Comparison of ENCODE assay signal across 26 cellular contexts in the genomic region with DNA sequence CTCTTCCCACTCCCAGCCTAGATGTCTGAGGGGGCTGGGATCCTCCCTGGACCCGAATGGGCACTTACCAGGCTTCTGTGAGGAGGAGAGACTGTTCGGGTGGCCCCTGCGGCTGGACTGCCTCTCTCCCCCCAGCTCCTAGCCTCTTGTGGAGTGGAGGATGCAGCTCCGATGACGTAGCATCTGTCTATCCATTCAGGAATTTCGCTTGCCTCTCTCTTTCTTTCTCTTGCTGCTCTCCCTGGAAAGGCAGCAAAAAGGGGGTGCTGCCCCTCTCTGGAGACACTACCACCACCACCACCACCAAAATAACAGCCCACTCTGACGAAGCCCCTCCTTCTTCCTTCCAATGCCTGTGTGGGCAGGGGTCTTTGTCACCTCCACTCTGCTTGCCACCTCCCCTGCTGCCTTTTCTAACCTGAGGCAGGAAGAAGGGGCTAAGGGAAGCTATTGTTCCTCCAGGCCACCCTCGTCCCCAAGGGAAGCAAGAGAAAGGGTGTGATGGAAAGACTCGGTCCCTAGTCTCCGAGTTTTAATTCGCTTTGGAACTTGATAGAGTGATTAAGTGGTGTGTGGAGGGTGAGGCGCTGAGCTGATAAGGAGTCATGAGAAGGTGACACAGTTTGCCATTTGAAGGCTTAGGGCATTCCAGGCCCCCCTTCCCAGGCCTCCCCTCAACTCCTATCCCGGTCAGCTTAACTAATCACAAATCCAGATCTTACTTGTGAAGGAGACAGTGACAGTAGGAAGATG.
DNase-seq lines count a peak whose midpoint lies in the region; ATAC-seq lines count a peak whose summit lies in the region.
"Had no signal": no experiment of that assay in that cellular context is flagged by ENCODE, and none has a peak within 500 bp of the region (broad histone marks: within the 10 kb centered on the region; RNA-seq: fewer than 3 reads in every experiment).

No MANE protein-coding gene starts in this region.

- H3K27ac Mint-ChIP-seq in activated T-helper 17 cell treated with anti-CD3 and anti-CD28 coated beads, Interleukin-2, amount 50 U/mL, for 72 hours = no peak overlapping the region
- H3K27ac Mint-ChIP-seq: activated B cell treated with CpG ODN at 0.5 μM for 24 hours; activated CD4-positive, alpha-beta memory T cell treated with anti-CD3 and anti-CD28 coated beads for 36 hours; activated naive CD8-positive, alpha-beta T cell treated with anti-CD3 and anti-CD28 coated beads for 36 hours; activated T-helper 2 cell treated with anti-CD3 and anti-CD28 coated beads, Interferon-gamma antibody, Interleukin-2, Interleukin-4, amounts not matched to agents 10 μg/mL and 5 μg/mL and 100 μg/mL, durations not matched to agents 14 hours and 24 hours and 36 hours; CD4-positive, alpha-beta memory T cell; nephron progenitor cell; progenitor cell of endocrine pancreas had no signal

- no peaks in the 10 kb centered on the region for H3K9me3 ChIP-seq in HUES6 (ENCODE audit: control insufficient read depth, insufficient read depth, low read depth, low read length)
- H3K9me3 ChIP-seq: esophagus muscularis mucosa, mucosa of descending colon, transverse colon had no signal

- H3K4me1 ChIP-seq in HUES6 (ENCODE audit: control insufficient read depth, insufficient read depth, low read length) = peaks cover 38% of the 10 kb centered on the region
- H3K4me1 ChIP-seq: esophagus muscularis mucosa, transverse colon had no signal

- no peak for ATAC-seq in activated T-helper 17 cell treated with anti-CD3 and anti-CD28 coated beads, Interleukin-2, amount 50 U/mL, for 72 hours (replicated peaks)
- ATAC-seq: mucosa of descending colon had no signal

- no peaks in the 10 kb centered on the region for H3K36me3 Mint-ChIP-seq in activated T-helper 17 cell treated with anti-CD3 and anti-CD28 coated beads, Interleukin-2, amount 50 U/mL, for 72 hours (ENCODE audit: low read depth)
- H3K36me3 Mint-ChIP-seq: activated CD4-positive, alpha-beta memory T cell treated with anti-CD3 and anti-CD28 coated beads for 36 hours; activated naive CD8-positive, alpha-beta T cell treated with anti-CD3 and anti-CD28 coated beads for 36 hours; CD4-positive, alpha-beta memory T cell had no signal

- H3K27ac ChIP-seq in HUES6 (ENCODE audit: low read depth, low read length) = no peak overlapping the region
- H3K27ac ChIP-seq: esophagus muscularis mucosa, hepatocyte, transverse colon had no signal

- H3K4me1 Mint-ChIP-seq in activated T-helper 17 cell treated with anti-CD3 and anti-CD28 coated beads, Interleukin-2, amount 50 U/mL, for 72 hours = peaks cover 6% of the 10 kb centered on the region
- H3K4me1 Mint-ChIP-seq: activated B cell treated with CpG ODN at 0.5 μM for 24 hours had no signal

- H3K27me3 Mint-ChIP-seq in activated T-helper 17 cell treated with anti-CD3 and anti-CD28 coated beads, Interleukin-2, amount 50 U/mL, for 72 hours = peaks cover 78% of the 10 kb centered on the region

- H3K4me3 ChIP-seq in HUES6 (ENCODE audit: low read depth, low read length) = peak overlapping the region; percentile 26
- H3K4me3 ChIP-seq: esophagus muscularis mucosa, hepatocyte, mucosa of descending colon, transverse colon had no signal

- peak; percentile 13 for DNase-seq in epidermal melanocyte (ENCODE audit: insufficient read length, low spot score)
- DNase-seq in occipital lobe (lab: John Stamatoyannopoulos, UW) = peak; percentile 58
- DNase-seq in activated CD4-positive, CD25-positive, alpha-beta regulatory T cell treated with anti-CD3 and anti-CD28 coated beads, Interleukin-2, amount 50 U/mL, for 72 hours = no peak
- DNase-seq in central memory CD4-positive, alpha-beta T cell = no peak
- no peak for DNase-seq in stimulated activated naive CD4-positive, alpha-beta T cell treated with Interleukin-2 at 50 U/mL for 16 hours (lab: John Stamatoyannopoulos, UW)
- DNase-seq: activated B cell treated with CpG ODN at 0.5 μM for 24 hours; activated CD4-positive, alpha-beta memory T cell treated with anti-CD3 and anti-CD28 coated beads for 36 hours; activated CD8-positive, alpha-beta memory T cell treated with anti-CD3 and anti-CD28 coated beads, Interleukin-2, amount 50 U/mL, for 48 hours; activated naive CD8-positive, alpha-beta T cell treated with anti-CD3 and anti-CD28 coated beads for 36 hours; CD4-positive, alpha-beta memory T cell; DMS 273 treated with DMSO at 0.1 percent for 48 hours; effector CD8-positive, alpha-beta T cell; foreskin melanocyte; KG1; MM.1S; mucosa of descending colon; NCI-H1436; NCI-H524 treated with DMSO at 0.1 percent for 48 hours; nephron progenitor cell; transverse colon had no signal

- H3K9me3 Mint-ChIP-seq in activated T-helper 17 cell treated with anti-CD3 and anti-CD28 coated beads, Interleukin-2, amount 50 U/mL, for 72 hours = no peaks in the 10 kb centered on the region
- H3K9me3 Mint-ChIP-seq: activated B cell treated with CpG ODN at 0.5 μM for 24 hours; activated CD4-positive, alpha-beta memory T cell treated with anti-CD3 and anti-CD28 coated beads for 36 hours; activated naive CD8-positive, alpha-beta T cell treated with anti-CD3 and anti-CD28 coated beads for 36 hours; activated T-helper 2 cell treated with anti-CD3 and anti-CD28 coated beads, Interferon-gamma antibody, Interleukin-2, Interleukin-4, amounts not matched to agents 10 μg/mL and 5 μg/mL and 100 μg/mL, durations not matched to agents 14 hours and 24 hours and 36 hours; CD4-positive, alpha-beta memory T cell; nephron progenitor cell had no signal

- H3K9ac ChIP-seq in HUES6 (ENCODE audit: low read length) = no peak overlapping the region

- peak overlapping the region; percentile 11 for H3K4me3 Mint-ChIP-seq in activated T-helper 17 cell treated with anti-CD3 and anti-CD28 coated beads, Interleukin-2, amount 50 U/mL, for 72 hours
- H3K4me3 Mint-ChIP-seq: activated B cell treated with CpG ODN at 0.5 μM for 24 hours; activated CD4-positive, alpha-beta memory T cell treated with anti-CD3 and anti-CD28 coated beads for 36 hours; activated naive CD8-positive, alpha-beta T cell treated with anti-CD3 and anti-CD28 coated beads for 36 hours; CD4-positive, alpha-beta memory T cell; nephron progenitor cell had no signal

- H3K36me3 ChIP-seq in HUES6 (ENCODE audit: control insufficient read depth, insufficient read depth, low read length) = no peaks in the 10 kb centered on the region
- H3K36me3 ChIP-seq: esophagus muscularis mucosa, transverse colon had no signal

- peaks cover 99% of the 10 kb centered on the region for H3K27me3 ChIP-seq in HUES6 (ENCODE audit: control insufficient read depth, insufficient read depth, low read length)

Comparison
In these comparisons a context has a peak if more than half of its experiments do, and no peak if none do; other contexts are left out.
1. DNase-seq: peak in epidermal melanocyte (single experiment) and occipital lobe (single experiment); none in activated CD4-positive, CD25-positive, alpha-beta regulatory T cell treated with anti-CD3 and anti-CD28 coated beads, Interleukin-2, amount 50 U/mL, for 72 hours (single experiment), central memory CD4-positive, alpha-beta T cell (single experiment) and stimulated activated naive CD4-positive, alpha-beta T cell treated with Interleukin-2 at 50 U/mL for 16 hours (single experiment).